ENCODE assay signal across 7 cellular contexts in genomic region chr9:27529316-27530278, GRCh38. TPM values are rescaled to one million over a fixed set of nuclear protein-coding genes. Genes with fewer than 3 reads are reported as not detected.
A peak's percentile ranks its signal among the peaks of the same experiment; 100 is the strongest.
DNase-seq lines count a peak whose midpoint lies in the region; ATAC-seq, FAIRE-seq and TF ChIP-seq lines count a peak whose summit lies in the region.

Gene MOB3B, minus strand, starts transcription at chr9:27529814. Its CDS starts 74,264 bp downstream, at chr9:27455550.

- TF ChIP-seq CTCF in kidney (IDR thresholded peaks at IDR 0.05; ENCODE audit: borderline replicate concordance, extremely low read depth, insufficient read depth): peak; percentile 90

- no peak for FAIRE-seq in kidney (lab: Jason Lieb, UNC)

- H3K9me3 ChIP-seq in kidney (ENCODE audit: control insufficient read depth in 1 of 2, low read length in 2 of 2): no peaks in the 10 kb centered on the region

- peak within 1 kb of the TSS; percentile 82 for H3K27ac ChIP-seq in kidney (ENCODE audit: low read depth in 2 of 2, low read length in 2 of 2)

- peak within 1 kb of the TSS; percentile 77 to 81 for H3K9ac ChIP-seq in kidney (ENCODE audit: low read length in 2 of 2)

- ATAC-seq in GM18505 (IDR thresholded peaks at IDR 0.05; ENCODE audit: unreplicated experiment) (peak; percentile 79), HG02884 (IDR thresholded peaks at IDR 0.05; ENCODE audit: unreplicated experiment) (peak; percentile 71)

- intact Hi-C loops in kidney (cut with DNase I): loop anchor here (10.0 kb wide), 1 partner anchor 195 kb away; no protein-coding TSS in a partner anchor

- H3K4me1 ChIP-seq in kidney (ENCODE audit: control insufficient read depth in 1 of 2, insufficient read depth in 1 of 2, low read depth in 1 of 2, low read length in 2 of 2): peaks cover 4 to 7% of the 10 kb centered on the region in 2 donors

- H3K36me3 ChIP-seq in kidney (ENCODE audit: control insufficient read depth in 1 of 2, insufficient read depth in 2 of 2, low read length in 2 of 2): no peaks in the 10 kb centered on the region

- DNase-seq in NCI-H1930 (lab: John Stamatoyannopoulos, UW) (peak; percentile 53 to 69), kidney (peak; percentile 92)
- peak; percentile 78 for DNase-seq in activated CD4-positive, CD25-positive, alpha-beta regulatory T cell treated with anti-CD3 and anti-CD28 coated beads, Interleukin-2, amount 50 U/mL, for 72 hours
- DNase-seq in central memory CD4-positive, alpha-beta T cell: peak; percentile 60
- DNase-seq in stimulated activated CD4-positive, alpha-beta T cell treated with anti-CD3 and anti-CD28 coated beads, Interleukin-15, amount 100 ng/mL, for 1 hour (ENCODE audit: low read depth in 1 of 2, low spot score in 1 of 2): peak; percentile 52 to 72

- TF ChIP-seq POLR2A in GM18505 (IDR thresholded peaks at IDR 0.05; ENCODE audit: borderline replicate concordance, extremely low read depth, insufficient read depth, insufficient read length): no peak

- peak within 1 kb of the TSS; percentile 83 to 89 for H3K4me3 ChIP-seq in kidney (ENCODE audit: low read length in 2 of 2)

RNA-seq across cellular contexts. Expression of gene MOB3B, which starts in this region (rescaled TPM):
- 22.5 TPM for total RNA-seq in kidney
- polyA plus RNA-seq in kidney (ENCODE audit: insufficient read depth, low read depth, low replicate concordance): 5.9 TPM

Comparison
In these comparisons a context has a peak if more than half of its experiments do, and no peak if none do; other contexts are left out.
1. Peak in every context shown above with its lines: DNase-seq, ATAC-seq, H3K4me3 ChIP-seq and H3K27ac ChIP-seq.